Comparison of ENCODE assay signal across 8 cellular contexts in genomic region chr16:3611145-3611977, GRCh38. TPM values are rescaled to one million over a fixed set of nuclear protein-coding genes. Genes with fewer than 3 reads are reported as not detected.
A peak's percentile ranks its signal among the peaks of the same experiment; 100 is the strongest.
DNase-seq lines count a peak whose midpoint lies in the region; ATAC-seq and TF ChIP-seq lines count a peak whose summit lies in the region.

SLX4 (minus strand) TSS chr16:3611606; CDS start chr16:3608964, 2,642 bp downstream.

- H3K36me3 ChIP-seq in DOHH2 (ENCODE audit: control insufficient read depth, low read length) (peaks cover 84% of the 10 kb centered on the region), fibroblast of lung (ENCODE audit: control insufficient read depth, insufficient read depth, low read length) (no peaks in the 10 kb centered on the region)
- H3K36me3 ChIP-seq in naive thymus-derived CD4-positive, alpha-beta T cell (ENCODE audit: control insufficient read depth in 2 of 3, insufficient read depth in 3 of 3, low read length in 3 of 3) = peaks cover 0 to 8% (median 0%) of the 10 kb centered on the region in 3 experiments

- H3K27ac ChIP-seq in DOHH2 (ENCODE audit: low read depth, low read length) = peak within 1 kb of the TSS; percentile 95
- H3K27ac ChIP-seq in fibroblast of lung (ENCODE audit: insufficient read depth, low read length) = peak within 1 kb of the TSS; percentile 76
- H3K27ac ChIP-seq in naive thymus-derived CD4-positive, alpha-beta T cell (ENCODE audit: low read depth, low read length) = peak within 1 kb of the TSS; percentile 90

- H3K4me3 ChIP-seq in DOHH2 (ENCODE audit: low read length) (peak within 1 kb of the TSS; percentile 98), fibroblast of lung (replicated peaks in 1 of 4; ENCODE audit: control extremely low read depth in 1 of 4, insufficient read depth in 1 of 4, low read depth in 3 of 4, low read length in 4 of 4) (peak within 1 kb of the TSS; percentile 71 to 97 (median 90))
- H3K4me3 ChIP-seq in naive thymus-derived CD4-positive, alpha-beta T cell (ENCODE audit: low read length) = peak within 1 kb of the TSS; percentile 99

- H3K27me3 ChIP-seq in DOHH2 (ENCODE audit: control insufficient read depth, low read length) (no peaks in the 10 kb centered on the region), fibroblast of lung (ENCODE audit: control insufficient read depth, insufficient read depth, low read length) (no peaks in the 10 kb centered on the region)
- no peaks in the 10 kb centered on the region for H3K27me3 ChIP-seq in naive thymus-derived CD4-positive, alpha-beta T cell (ENCODE audit: control insufficient read depth in 2 of 2, insufficient read depth in 2 of 2, low read length in 2 of 2)

- peaks cover 26% of the 10 kb centered on the region for H3F3A ChIP-seq in DOHH2 (ENCODE audit: control insufficient read depth, insufficient read depth)

- CTCF ChIA-PET in naive thymus-derived CD4-positive, alpha-beta T cell (lab: Charles Lee) = interaction anchor here (0.6 to 0.7 kb wide), 2 partner anchors 34 to 642 kb away, joined by 3 read pairs; partner anchors contain the start of gene NLRC3

- H4K20me1 ChIP-seq in DOHH2 (ENCODE audit: control insufficient read depth, insufficient read depth, low read depth, low read length) (no peaks in the 10 kb centered on the region), fibroblast of lung (ENCODE audit: control insufficient read depth, extremely low read depth, insufficient read depth, low read length) (no peaks in the 10 kb centered on the region)

- peak; percentile 92 for ATAC-seq in naive thymus-derived CD4-positive, alpha-beta T cell
- ATAC-seq in stimulated activated effector memory CD8-positive, alpha-beta T cell treated with anti-CD3 and anti-CD28 coated beads, Interleukin-12 subunit alpha, Interleukin-12 subunit beta, amount 100 ng/mL, for 72 hours = peak; percentile 94

- peak within 1 kb of the TSS; percentile 92 to 99 (median 98) for H3K27ac Mint-ChIP-seq in naive thymus-derived CD4-positive, alpha-beta T cell
- peak within 1 kb of the TSS; percentile 97 for H3K27ac Mint-ChIP-seq in stimulated activated effector memory CD8-positive, alpha-beta T cell treated with anti-CD3 and anti-CD28 coated beads, Interleukin-12 subunit alpha, Interleukin-12 subunit beta, amount 100 ng/mL, for 72 hours

- H3K4me1 ChIP-seq in DOHH2 (ENCODE audit: control insufficient read depth, low read length) (peaks cover 75% of the 10 kb centered on the region), fibroblast of lung (ENCODE audit: control insufficient read depth, extremely low read depth, insufficient read depth, low read length) (no peaks in the 10 kb centered on the region)
- H3K4me1 ChIP-seq in naive thymus-derived CD4-positive, alpha-beta T cell (ENCODE audit: control insufficient read depth in 2 of 2, insufficient read depth in 2 of 2, low read length in 2 of 2) = peaks cover 18 to 21% of the 10 kb centered on the region in 2 donors

- intact Hi-C loops in naive thymus-derived CD4-positive, alpha-beta T cell (cut with micrococcal nuclease) = loop anchor here (1.0 to 5.0 kb wide), 11 partner anchors 26 to 1346 kb away; partner anchors contain the start of genes ADCY9 (in 1 of the 2), CREBBP (in 1 of the 2), NLRC3 (in 1 of the 2) and SEC14L5 (in 1 of the 2)

- H3K9me3 Mint-ChIP-seq in naive thymus-derived CD4-positive, alpha-beta T cell = peaks cover 0 to 1% (median 0%) of the 10 kb centered on the region in 11 donors
- no peaks in the 10 kb centered on the region for H3K9me3 Mint-ChIP-seq in stimulated activated effector memory CD8-positive, alpha-beta T cell treated with anti-CD3 and anti-CD28 coated beads, Interleukin-12 subunit alpha, Interleukin-12 subunit beta, amount 100 ng/mL, for 72 hours

- no peak for TF ChIP-seq CTCF in DOHH2 (IDR thresholded peaks at IDR 0.05; ENCODE audit: low read depth, low read length, poor library complexity, severe bottlenecking)
- no peak for TF ChIP-seq CTCF in fibroblast of lung (conservative IDR thresholded peaks at IDR 0.05 in 1 of 2, IDR thresholded peaks at IDR 0.05 in 1 of 2; ENCODE audit: low read depth in 1 of 2, low read length in 2 of 2)

- H3K4me3 Mint-ChIP-seq in naive thymus-derived CD4-positive, alpha-beta T cell = peak within 1 kb of the TSS; percentile 93 to 100 (median 99)
- H3K4me3 Mint-ChIP-seq in stimulated activated effector memory CD8-positive, alpha-beta T cell treated with anti-CD3 and anti-CD28 coated beads, Interleukin-12 subunit alpha, Interleukin-12 subunit beta, amount 100 ng/mL, for 72 hours = peak within 1 kb of the TSS; percentile 98

- POLR2A ChIA-PET in naive thymus-derived CD4-positive, alpha-beta T cell (lab: Charles Lee) = interaction anchor here (0.6 to 1.3 kb wide), 9 partner anchors 9 to 860 kb away, joined by 3 to 10 read pairs (median 4); partner anchors contain the start of gene NLRC3

- no peaks in the 10 kb centered on the region for H3K27me3 Mint-ChIP-seq in naive thymus-derived CD4-positive, alpha-beta T cell

- H3K9ac ChIP-seq in fibroblast of lung (ENCODE audit: insufficient read depth, low read length) = peak within 1 kb of the TSS; percentile 76

- peak; percentile 84 for DNase-seq in GOT3 (lab: John Stamatoyannopoulos, UW)
- DNase-seq in LHCN-M2 (ENCODE audit: low read depth) = peak; percentile 87
- peak; percentile 84 for DNase-seq in RPMI7951 (ENCODE audit: low read depth)
- peak; percentile 92 for DNase-seq in activated T-helper 1 cell treated with Interleukin-2 at 50 U/mL for 16 hours (ENCODE audit: low read depth)
- DNase-seq in fibroblast of lung (ENCODE audit: low read depth in 2 of 2) = peak; percentile 80 to 87
- peak; percentile 88 to 97 (median 95) for DNase-seq in naive thymus-derived CD4-positive, alpha-beta T cell
- peak; percentile 95 to 96 for DNase-seq in stimulated activated effector memory CD8-positive, alpha-beta T cell treated with anti-CD3 and anti-CD28 coated beads, Interleukin-12 subunit alpha, Interleukin-12 subunit beta, amount 100 ng/mL, for 72 hours (ENCODE audit: low spot score in 2 of 2)

- H3K9me3 ChIP-seq in DOHH2 (ENCODE audit: control insufficient read depth, insufficient read depth, low read length) (peaks cover 9% of the 10 kb centered on the region; the same call in 1 of the 2 replicates), fibroblast of lung (ENCODE audit: control insufficient read depth, insufficient read depth, low read depth, low read length) (no peaks in the 10 kb centered on the region)
- no peaks in the 10 kb centered on the region for H3K9me3 ChIP-seq in naive thymus-derived CD4-positive, alpha-beta T cell (ENCODE audit: control insufficient read depth in 2 of 3, low read length in 3 of 3)

- H3K4me2 ChIP-seq in DOHH2 (ENCODE audit: low read length) (peak within 1 kb of the TSS; percentile 93), fibroblast of lung (ENCODE audit: extremely low read depth, insufficient read depth, low read length) (peak within 1 kb of the TSS; percentile 88)

- H2AFZ ChIP-seq in fibroblast of lung (ENCODE audit: low read length) = peak within 1 kb of the TSS; percentile 92

- peaks cover 37 to 70% (median 62%) of the 10 kb centered on the region in 7 donors for H3K4me1 Mint-ChIP-seq in naive thymus-derived CD4-positive, alpha-beta T cell
- peaks cover 48% of the 10 kb centered on the region for H3K4me1 Mint-ChIP-seq in stimulated activated effector memory CD8-positive, alpha-beta T cell treated with anti-CD3 and anti-CD28 coated beads, Interleukin-12 subunit alpha, Interleukin-12 subunit beta, amount 100 ng/mL, for 72 hours

- H3K79me2 ChIP-seq in DOHH2 (ENCODE audit: control insufficient read depth, low read length) (peaks cover 97% of the 10 kb centered on the region), fibroblast of lung (ENCODE audit: control insufficient read depth, insufficient read depth, low read length) (peaks cover 32% of the 10 kb centered on the region)

- peaks cover 0 to 26% (median 10%) of the 10 kb centered on the region in 5 donors for H3K36me3 Mint-ChIP-seq in naive thymus-derived CD4-positive, alpha-beta T cell
- peaks cover 31% of the 10 kb centered on the region for H3K36me3 Mint-ChIP-seq in stimulated activated effector memory CD8-positive, alpha-beta T cell treated with anti-CD3 and anti-CD28 coated beads, Interleukin-12 subunit alpha, Interleukin-12 subunit beta, amount 100 ng/mL, for 72 hours

- H3K9me2 ChIP-seq in DOHH2 (replicated peaks; ENCODE audit: control insufficient read depth, low read length) = no peaks in the 10 kb centered on the region

RNA-seq across cellular contexts. Expression of gene SLX4, which starts in this region (rescaled TPM):
- total RNA-seq in LHCN-M2 (2014; rRNA removed) (6.8 and 7.0 TPM in 2 replicates), fibroblast of lung (2.3 and 4.0 TPM in 2 replicates)
- polyA plus RNA-seq in LHCN-M2 (2012) = 3.5 TPM
- 2.6 and 3.4 TPM in 2 replicates for total RNA-seq in RPMI7951 (2014; rRNA removed; shearing (Covaris generic))
- polyA plus RNA-seq in fibroblast of lung = 0.81 and 1.3 TPM in 2 replicates
- 2.4 and 3.4 TPM in 2 replicates for polyA plus RNA-seq in fibroblast of lung (2012)
- 3.7 and 4.2 TPM in 2 replicates for polyA minus RNA-seq in fibroblast of lung (ENCODE audit: low replicate concordance)
- 10 to 100 TPM in 1 of 5 experiments, 1 to 10 TPM in 4; 7.1 to 12.5 (median 8.5) TPM for total RNA-seq in naive thymus-derived CD4-positive, alpha-beta T cell
- 1 to 10 TPM in 1 of 2 donors, under 1 TPM in 1; 0.89 to 1.2 TPM for polyA plus RNA-seq in naive thymus-derived CD4-positive, alpha-beta T cell

Comparison
In these comparisons a context has a peak if more than half of its experiments do, and no peak if none do; other contexts are left out.
1. Peak in every context shown above with its lines: DNase-seq, ATAC-seq, H3K4me3 ChIP-seq and H3K27ac ChIP-seq.